26 cellular contexts compared by ENCODE assay signal in genomic region chr10:131750171-131750895, GRCh38.
A peak's percentile ranks its signal among the peaks of the same experiment; 100 is the strongest.
DNase-seq lines count a peak whose midpoint lies in the region; ATAC-seq, FAIRE-seq and TF ChIP-seq lines count a peak whose summit lies in the region.
"Had no signal": no experiment of that assay in that cellular context is flagged by ENCODE, and none has a peak within 500 bp of the region (broad histone marks: within the 10 kb centered on the region; RNA-seq: fewer than 3 reads in every experiment).

No MANE protein-coding gene starts in this region.

- peak overlapping the region; percentile 37 for H4K8ac ChIP-seq in trophoblast cell (ENCODE audit: low read depth, low read length)

- H2BK120ac ChIP-seq in trophoblast cell (ENCODE audit: insufficient read depth, low read length, poor library complexity), result peak overlapping the region; percentile 65

- peak overlapping the region; percentile 6 for H2BK12ac ChIP-seq in trophoblast cell (ENCODE audit: low read length)

- no CpG with 5 or more reads among the region's 22 CpGs for WGBS in trophoblast cell (ENCODE audit: extremely low coverage, insufficient coverage, insufficient read length)

- peak overlapping the region; percentile 63 for H3K14ac ChIP-seq in trophoblast cell (ENCODE audit: low read length)

- H4K91ac ChIP-seq in trophoblast cell (ENCODE audit: low read depth, low read length), result peak overlapping the region; percentile 80

- no peak overlapping the region for H4K12ac ChIP-seq in trophoblast cell (ENCODE audit: low read depth, low read length)

- no peaks in the 10 kb centered on the region for H3K79me2 ChIP-seq in trophoblast cell (ENCODE audit: control insufficient read depth, insufficient read depth, low read length, poor library complexity)

- DNase-seq in stimulated activated naive CD8-positive, alpha-beta T cell treated with anti-CD3 and anti-CD28 coated beads, Interleukin-15, Interleukin-2, amounts not matched to agents 100 U/mL and 50 U/mL, for 24 hours, result no peak
- DNase-seq in stimulated activated naive CD8-positive, alpha-beta T cell treated with anti-CD3 and anti-CD28 coated beads, Interleukin-15, amount 100 ng/mL, for 72 hours, result no peak
- DNase-seq in kidney (peak; percentile 37), trophoblast cell (no peak), NCI-H748 (lab: John Stamatoyannopoulos, UW; ENCODE audit: unreplicated experiment) (no peak), head of caudate nucleus (no peak)
- DNase-seq in activated CD4-positive, alpha-beta T cell treated with anti-CD3 and anti-CD28 coated beads, Interleukin-2, amount 50 U/mL, for 48 hours, result no peak
- DNase-seq: 8988T; ACHN; BE2C; CD4-positive, CD25-positive, alpha-beta regulatory T cell; H9; HFFc6; Karpas-422; NCI-H1092 treated with DMSO at 0.1 percent for 48 hours; NCI-H1436; NCI-H2081 treated with DMSO at 0.1 percent for 48 hours; NCI-H2171; NCI-H510A treated with DMSO at 0.1 percent for 48 hours; NCI-H774; NK-92 treated with Interleukin-12 subunit alpha and Interleukin-12 subunit beta, amount 100 ng/mL, for 24 hours; PC-3; Right ventricle myocardium superior had no signal

- peaks cover 10% of the 10 kb centered on the region for H3K79me1 ChIP-seq in trophoblast cell (ENCODE audit: low read length)

- H3K4me3 ChIP-seq in kidney (ENCODE audit: low read length in 2 of 2), result no peak overlapping the region
- H3K4me3 ChIP-seq in trophoblast cell (ENCODE audit: low read depth, low read length), result no peak overlapping the region
- H3K4me3 ChIP-seq: SJSA1 had no signal

- H3K4me2 ChIP-seq in trophoblast cell (ENCODE audit: low read length), result no peak overlapping the region

- H3K27me3 Mint-ChIP-seq in stimulated activated naive CD8-positive, alpha-beta T cell treated with anti-CD3 and anti-CD28 coated beads, Interleukin-15, amount 100 ng/mL, for 72 hours, result peaks cover 22% of the 10 kb centered on the region

- FAIRE-seq in kidney (lab: Jason Lieb, UNC), result no peak
- FAIRE-seq: GM18507, HepG2 had no signal

- no peaks in the 10 kb centered on the region for H3K27me3 ChIP-seq in trophoblast cell (ENCODE audit: insufficient read depth, low read length)
- H3K27me3 ChIP-seq: BE2C, SJSA1 had no signal

- no peaks in the 10 kb centered on the region for H3K36me3 ChIP-seq in kidney (ENCODE audit: control insufficient read depth in 1 of 2, insufficient read depth in 2 of 2, low read length in 2 of 2)
- H3K36me3 ChIP-seq in trophoblast cell (ENCODE audit: control insufficient read depth in 1 of 2, insufficient read depth in 2 of 2, low read length in 2 of 2), result no peaks in the 10 kb centered on the region
- H3K36me3 ChIP-seq: BE2C, SJSA1 had no signal

- H2AFZ ChIP-seq in trophoblast cell (ENCODE audit: insufficient read depth, low read length, poor library complexity), result no peak overlapping the region

- H3K27ac ChIP-seq in kidney (ENCODE audit: low read depth in 2 of 2, low read length in 2 of 2), result no peak overlapping the region
- peak overlapping the region; percentile 84 for H3K27ac ChIP-seq in trophoblast cell (ENCODE audit: low read depth, low read length)
- H3K27ac ChIP-seq: SJSA1 had no signal

- H3K9ac ChIP-seq in kidney (ENCODE audit: low read length in 2 of 2), result no peak overlapping the region
- H3K9ac ChIP-seq in trophoblast cell (ENCODE audit: low read length), result no peak overlapping the region

- no peaks in the 10 kb centered on the region for H3K9me3 ChIP-seq in kidney (ENCODE audit: control insufficient read depth in 1 of 2, low read length in 2 of 2)
- peaks cover 9% of the 10 kb centered on the region for H3K9me3 ChIP-seq in trophoblast cell (ENCODE audit: insufficient read depth, low read depth, low read length)
- H3K9me3 ChIP-seq: BE2C had no signal

- no peak for TF ChIP-seq CTCF in kidney (IDR thresholded peaks at IDR 0.05; ENCODE audit: borderline replicate concordance, extremely low read depth, insufficient read depth)

- H3K4me1 Mint-ChIP-seq in stimulated activated naive CD8-positive, alpha-beta T cell treated with anti-CD3 and anti-CD28 coated beads, Interleukin-15, amount 100 ng/mL, for 72 hours, result no peaks in the 10 kb centered on the region

- H3K9me3 Mint-ChIP-seq in stimulated activated naive CD8-positive, alpha-beta T cell treated with anti-CD3 and anti-CD28 coated beads, Interleukin-15, amount 100 ng/mL, for 72 hours, result no peaks in the 10 kb centered on the region
- H3K9me3 Mint-ChIP-seq: CD4-positive, CD25-positive, alpha-beta regulatory T cell; H9 had no signal

- peaks cover 0 to 4% of the 10 kb centered on the region in 2 donors for H3K4me1 ChIP-seq in kidney (ENCODE audit: control insufficient read depth in 1 of 2, insufficient read depth in 1 of 2, low read depth in 1 of 2, low read length in 2 of 2)
- peaks cover 20 to 40% of the 10 kb centered on the region in 2 experiments for H3K4me1 ChIP-seq in trophoblast cell (ENCODE audit: control insufficient read depth in 1 of 2, insufficient read depth in 2 of 2, low read length in 2 of 2)
- H3K4me1 ChIP-seq: BE2C, SJSA1 had no signal

- intact Hi-C loops in kidney (cut with DNase I), result no loop called here
- intact Hi-C loops in head of caudate nucleus (cut with DNase I), result no loop called here

- no peak overlapping the region for H3K27ac Mint-ChIP-seq in stimulated activated naive CD8-positive, alpha-beta T cell treated with anti-CD3 and anti-CD28 coated beads, Interleukin-15, amount 100 ng/mL, for 72 hours
- H3K27ac Mint-ChIP-seq: CD4-positive, CD25-positive, alpha-beta regulatory T cell; H9; HFFc6 had no signal

- peak overlapping the region; percentile 2 for H3K18ac ChIP-seq in trophoblast cell (ENCODE audit: low read length)

- peak overlapping the region; percentile 13 for H2BK5ac ChIP-seq in trophoblast cell (ENCODE audit: low read depth, low read length, poor library complexity)

- peak; percentile 11 for ATAC-seq in stimulated activated naive CD8-positive, alpha-beta T cell treated with anti-CD3 and anti-CD28 coated beads, Interleukin-15, Interleukin-2, amounts not matched to agents 100 U/mL and 50 U/mL, for 24 hours
- ATAC-seq in stimulated activated naive CD8-positive, alpha-beta T cell treated with anti-CD3 and anti-CD28 coated beads, Interleukin-15, amount 100 ng/mL, for 72 hours, result no peak
- ATAC-seq: PC-3 had no signal

- no peak overlapping the region for H3K4me3 Mint-ChIP-seq in stimulated activated naive CD8-positive, alpha-beta T cell treated with anti-CD3 and anti-CD28 coated beads, Interleukin-15, amount 100 ng/mL, for 72 hours
- H3K4me3 Mint-ChIP-seq: CD4-positive, CD25-positive, alpha-beta regulatory T cell; H9; HFFc6 had no signal

- H3K23ac ChIP-seq in trophoblast cell (ENCODE audit: low read length), result no peak overlapping the region

- H3K4ac ChIP-seq in trophoblast cell (ENCODE audit: low read depth, low read length), result no peak overlapping the region

- H2AK5ac ChIP-seq in trophoblast cell (ENCODE audit: low read length), result peak overlapping the region; percentile 27
